8 cellular contexts compared by ENCODE assay signal in the genomic region with DNA sequence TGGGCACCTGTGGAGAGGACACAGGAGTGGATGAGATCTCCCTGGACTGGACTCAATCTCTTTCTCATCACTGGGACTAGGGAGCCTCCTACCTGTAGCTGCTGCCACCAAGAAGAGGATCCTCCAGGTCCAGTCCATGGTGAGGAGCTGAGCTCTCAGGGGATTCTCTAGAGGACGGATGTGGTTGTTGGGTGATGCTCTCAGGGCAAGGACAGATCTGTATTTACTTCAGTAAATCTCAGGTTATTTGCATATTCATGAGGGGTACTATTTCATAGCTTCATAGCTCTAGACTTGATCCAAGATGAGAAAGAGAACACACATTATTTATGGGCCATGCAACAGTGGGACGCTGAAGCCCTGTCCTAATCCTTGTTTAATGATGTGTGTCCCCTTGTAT.
DNase-seq lines count a peak whose midpoint lies in the region; ATAC-seq lines count a peak whose summit lies in the region.
"Not testable (repeated sequence)": the region's sequence is repeated elsewhere in the genome, so short reads cannot be mapped to it uniquely, and the experiment has no call there.

No MANE protein-coding gene starts in this region.

- not testable (repeated sequence) for H3K4me3 Mint-ChIP-seq in activated T-cell treated with anti-CD3 and anti-CD28 coated beads, Interleukin-2, amount 50 U/mL, for 4 hours; natural killer cell treated with Interleukin-12 subunit alpha and Interleukin-12 subunit beta and Interleukin-15 and Interleukin-18, amount 100 ng/mL, for 72 hours

- not testable (repeated sequence) for H3K9me3 Mint-ChIP-seq in activated T-cell treated with anti-CD3 and anti-CD28 coated beads, Interleukin-2, amount 50 U/mL, for 4 hours; natural killer cell treated with Interleukin-12 subunit alpha and Interleukin-12 subunit beta and Interleukin-15 and Interleukin-18, amount 100 ng/mL, for 72 hours

- H3K27ac Mint-ChIP-seq in natural killer cell treated with Interleukin-12 subunit alpha and Interleukin-12 subunit beta and Interleukin-15 and Interleukin-18, amount 100 ng/mL, for 72 hours, result not testable (repeated sequence)

- not testable (repeated sequence) for H3K27me3 Mint-ChIP-seq in activated T-cell treated with anti-CD3 and anti-CD28 coated beads, Interleukin-2, amount 50 U/mL, for 4 hours (ENCODE audit: low read depth); natural killer cell treated with Interleukin-12 subunit alpha and Interleukin-12 subunit beta and Interleukin-15 and Interleukin-18, amount 100 ng/mL, for 72 hours

- DNase-seq in activated T-cell treated with anti-CD3 and anti-CD28 coated beads, Interleukin-2, amount 50 U/mL, for 4 hours; natural killer cell treated with Interleukin-12 subunit alpha and Interleukin-12 subunit beta and Interleukin-15 and Interleukin-18, amount 100 ng/mL, for 72 hours (ENCODE audit: low spot score): not testable (repeated sequence)

- H3K4me1 Mint-ChIP-seq in activated T-cell treated with anti-CD3 and anti-CD28 coated beads, Interleukin-2, amount 50 U/mL, for 4 hours (ENCODE audit: low read depth); natural killer cell treated with Interleukin-12 subunit alpha and Interleukin-12 subunit beta and Interleukin-15 and Interleukin-18, amount 100 ng/mL, for 72 hours (ENCODE audit: low read depth in 2 of 2): not testable (repeated sequence)

- H3K36me3 Mint-ChIP-seq in activated T-cell treated with anti-CD3 and anti-CD28 coated beads, Interleukin-2, amount 50 U/mL, for 4 hours (ENCODE audit: insufficient read depth); natural killer cell treated with Interleukin-12 subunit alpha and Interleukin-12 subunit beta and Interleukin-15 and Interleukin-18, amount 100 ng/mL, for 72 hours: not testable (repeated sequence)

- ATAC-seq in GM18499 (IDR thresholded peaks at IDR 0.05; ENCODE audit: insufficient read depth, unreplicated experiment) (peak; percentile 61), GM19035 (IDR thresholded peaks at IDR 0.05; ENCODE audit: unreplicated experiment) (peak; percentile 82), GM21423 (IDR thresholded peaks at IDR 0.05; ENCODE audit: unreplicated experiment) (peak; percentile 66), HG02678 (IDR thresholded peaks at IDR 0.05; ENCODE audit: unreplicated experiment) (peak; percentile 76), HG03064 (IDR thresholded peaks at IDR 0.05; ENCODE audit: low read depth, unreplicated experiment) (peak; percentile 77), HG03457 (IDR thresholded peaks at IDR 0.05; ENCODE audit: unreplicated experiment) (peak; percentile 69)
- peak; percentile 38 to 45 for ATAC-seq in activated T-cell treated with anti-CD3 and anti-CD28 coated beads, Interleukin-2, amount 50 U/mL, for 4 hours
- ATAC-seq in natural killer cell treated with Interleukin-12 subunit alpha and Interleukin-12 subunit beta and Interleukin-15 and Interleukin-18, amount 100 ng/mL, for 72 hours, result peak; percentile 89 to 93
